In the genomic region with DNA sequence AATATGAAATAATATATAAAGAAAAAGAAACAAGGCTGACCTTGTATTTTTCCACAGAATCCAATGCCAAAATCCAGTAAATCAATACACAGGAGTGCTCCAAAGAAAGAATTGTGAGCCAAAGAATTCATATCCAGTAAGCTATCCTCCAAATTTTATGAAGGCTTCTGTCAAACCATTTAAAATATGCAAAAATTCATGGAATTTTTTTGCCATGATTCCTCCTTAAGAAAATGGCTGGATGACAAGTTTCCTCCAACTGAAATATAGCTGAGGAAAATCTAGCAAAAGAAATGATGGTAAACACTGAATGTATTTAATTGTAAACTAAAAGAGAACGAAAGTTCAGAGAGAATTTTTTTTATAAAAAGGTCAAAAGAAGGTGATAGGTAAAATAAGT, we compare ENCODE assay signal across 23 cellular contexts.
"Had no signal": no experiment of that assay in that cellular context is flagged by ENCODE, and none has a peak within 500 bp of the region (broad histone marks: within the 10 kb centered on the region; RNA-seq: fewer than 3 reads in every experiment).

No MANE protein-coding gene starts in this region.

- H3K36me3 Mint-ChIP-seq: activated naive CD4-positive, alpha-beta T cell treated with anti-CD3 and anti-CD28 coated beads, Interleukin-2, amount 50 U/mL, for 72 hours; naive thymus-derived CD8-positive, alpha-beta T cell; WTC11 had no signal

- H3K27me3 Mint-ChIP-seq: activated T-cell treated with anti-CD3 and anti-CD28 coated beads, Interleukin-2, amount 50 U/mL, for 24 hours; progenitor cell of endocrine pancreas had no signal

- H3K27me3 ChIP-seq: hepatocyte, left lung, spleen, upper lobe of left lung had no signal

- H3K4me1 ChIP-seq: left lung, spleen, upper lobe of left lung had no signal

- H3K36me3 ChIP-seq: left lung, spleen, upper lobe of left lung had no signal

- H3K9me3 ChIP-seq: left lung, spleen, upper lobe of left lung had no signal

- FAIRE-seq: bronchial epithelial cell had no signal

- H3K79me2 ChIP-seq: hepatocyte had no signal

- H3K27ac ChIP-seq: epithelial cell of prostate, hepatocyte, left lung, spleen, upper lobe of left lung had no signal

- H3K4me1 Mint-ChIP-seq: activated T-helper 17 cell treated with anti-CD3 and anti-CD28 coated beads, Interleukin-2, amount 50 U/mL, for 72 hours; naive thymus-derived CD8-positive, alpha-beta T cell had no signal

- H2AFZ ChIP-seq: hepatocyte had no signal

- H3K4me3 ChIP-seq: hepatocyte, left lung, lung, spleen, upper lobe of left lung had no signal

- H3K4me3 Mint-ChIP-seq: activated T-cell treated with anti-CD3 and anti-CD28 coated beads, Interleukin-2, amount 50 U/mL, for 24 hours; activated T-helper 17 cell treated with anti-CD3 and anti-CD28 coated beads, Interleukin-2, amount 50 U/mL, for 72 hours; naive thymus-derived CD8-positive, alpha-beta T cell; T-helper 1 cell treated with Interleukin-12 subunit alpha and Interleukin-12 subunit beta and Interleukin-4 antibody, amounts not matched to agents 30 μg/mL and 1 μg/mL, for 36 hours; WTC11 had no signal

- DNase-seq: activated T-cell treated with anti-CD3 and anti-CD28 coated beads, Interleukin-2, amount 50 U/mL, for 24 hours; cerebellar nuclear complex; cortex of kidney; foreskin melanocyte; glutamatergic neuron; kidney glomerular epithelial cell; left lung; naive thymus-derived CD8-positive, alpha-beta T cell; retina; spleen; stimulated activated CD4-positive, alpha-beta T cell treated with anti-CD3 and anti-CD28 coated beads, Interleukin-4, amount 100 ng/mL, for 1 hour; stimulated activated naive CD4-positive, alpha-beta T cell; T1000; upper lobe of left lung had no signal

- ATAC-seq: left lung; naive thymus-derived CD8-positive, alpha-beta T cell; WTC11 had no signal

- H3K4me2 ChIP-seq: hepatocyte had no signal

- H3K27ac Mint-ChIP-seq: activated naive CD4-positive, alpha-beta T cell treated with anti-CD3 and anti-CD28 coated beads, Interleukin-2, amount 50 U/mL, for 72 hours; activated T-cell treated with anti-CD3 and anti-CD28 coated beads, Interleukin-2, amount 50 U/mL, for 24 hours; activated T-helper 17 cell treated with anti-CD3 and anti-CD28 coated beads, Interleukin-2, amount 50 U/mL, for 72 hours; naive thymus-derived CD8-positive, alpha-beta T cell; progenitor cell of endocrine pancreas; T-helper 1 cell treated with Interleukin-12 subunit alpha and Interleukin-12 subunit beta and Interleukin-4 antibody, amounts not matched to agents 30 μg/mL and 1 μg/mL, for 36 hours had no signal

- H3K9me3 Mint-ChIP-seq: activated naive CD4-positive, alpha-beta T cell treated with anti-CD3 and anti-CD28 coated beads, Interleukin-2, amount 50 U/mL, for 72 hours; activated T-cell treated with anti-CD3 and anti-CD28 coated beads, Interleukin-2, amount 50 U/mL, for 24 hours; activated T-helper 17 cell treated with anti-CD3 and anti-CD28 coated beads, Interleukin-2, amount 50 U/mL, for 72 hours; naive thymus-derived CD8-positive, alpha-beta T cell; T-helper 1 cell treated with Interleukin-12 subunit alpha and Interleukin-12 subunit beta and Interleukin-4 antibody, amounts not matched to agents 30 μg/mL and 1 μg/mL, for 36 hours; WTC11 had no signal
